In genomic region chr5:158921441-158922262, GRCh38 we compare ENCODE assay signal across 24 cellular contexts.
A peak's percentile ranks its signal among the peaks of the same experiment; 100 is the strongest.
DNase-seq lines count a peak whose midpoint lies in the region; ATAC-seq and TF ChIP-seq lines count a peak whose summit lies in the region.
"Had no signal": no experiment of that assay in that cellular context is flagged by ENCODE, and none has a peak within 500 bp of the region (broad histone marks: within the 10 kb centered on the region; RNA-seq: fewer than 3 reads in every experiment).

No MANE protein-coding gene starts in this region.

- H3K4me1 Mint-ChIP-seq in activated B cell treated with CpG ODN at 0.5 μM for 24 hours, result peaks cover 75% of the 10 kb centered on the region
- H3K4me1 Mint-ChIP-seq: T-cell had no signal

- POLR2A ChIA-PET in activated B cell treated with CpG ODN at 0.5 μM for 24 hours (lab: Charles Lee), result interaction anchor here (0.6 to 1.4 kb wide), 4 partner anchors 10 to 747 kb away, joined by 3 to 7 read pairs (median 3); no protein-coding TSS in a partner anchor

- no peak overlapping the region for H3K4me3 Mint-ChIP-seq in activated B cell treated with CpG ODN at 0.5 μM for 24 hours
- H3K4me3 Mint-ChIP-seq: activated CD8-positive, alpha-beta T cell treated with anti-CD3 and anti-CD28 coated beads, Interleukin-2, amount 10 ng/mL, durations not matched to agents 7 days and 5 days; T-cell had no signal

- H3K36me3 Mint-ChIP-seq in activated B cell treated with CpG ODN at 0.5 μM for 24 hours (ENCODE audit: low read depth), result peaks cover 52% of the 10 kb centered on the region

- H3K27ac Mint-ChIP-seq in activated B cell treated with CpG ODN at 0.5 μM for 24 hours, result peak overlapping the region; percentile 31
- H3K27ac Mint-ChIP-seq: activated CD8-positive, alpha-beta T cell treated with anti-CD3 and anti-CD28 coated beads, Interleukin-2, amount 10 ng/mL, durations not matched to agents 7 days and 5 days; T-cell had no signal

- no peaks in the 10 kb centered on the region for H3K27me3 Mint-ChIP-seq in activated B cell treated with CpG ODN at 0.5 μM for 24 hours

- CTCF ChIA-PET in activated B cell treated with CpG ODN at 0.5 μM for 24 hours (lab: Charles Lee), result interaction anchor here (0.6 to 0.8 kb wide), 2 partner anchors 44 to 226 kb away, joined by 3 read pairs; no protein-coding TSS in a partner anchor

- TF ChIP-seq CTCF in activated B cell treated with CpG ODN at 0.5 μM for 24 hours (IDR thresholded peaks at IDR 0.05), result no peak

- ATAC-seq in activated B cell treated with CpG ODN at 0.5 μM for 24 hours (ENCODE audit: low read depth), result no peak
- ATAC-seq in HG03280 (IDR thresholded peaks at IDR 0.05; ENCODE audit: unreplicated experiment), result no peak
- no peak for ATAC-seq in GM19351 (IDR thresholded peaks at IDR 0.05; ENCODE audit: unreplicated experiment)
- ATAC-seq: activated CD8-positive, alpha-beta T cell treated with anti-CD3 and anti-CD28 coated beads, Interleukin-2, amount 10 ng/mL, durations not matched to agents 7 days and 5 days; body of pancreas; Panc1; T-cell had no signal

- peaks cover 3% of the 10 kb centered on the region for H3K9me3 Mint-ChIP-seq in activated B cell treated with CpG ODN at 0.5 μM for 24 hours

- DNase-seq in NCI-H748 (lab: John Stamatoyannopoulos, UW; ENCODE audit: unreplicated experiment) (peak; percentile 20), NCI-H748 treated with DMSO at 0.1 percent for 48 hours (lab: John Stamatoyannopoulos, UW) (no peak), NCI-H1694 treated with DMSO at 0.1 percent for 48 hours (lab: John Stamatoyannopoulos, UW) (peak; percentile 48), activated B cell treated with CpG ODN at 0.5 μM for 24 hours (no peak), SW480 (ENCODE audit: low spot score) (no peak), NCI-H146 (lab: John Stamatoyannopoulos, UW) (no peak)
- DNase-seq: activated CD4-positive, alpha-beta T cell treated with anti-CD3 and anti-CD28 coated beads for 1 hour; activated CD8-positive, alpha-beta T cell treated with anti-CD3 and anti-CD28 coated beads, Interleukin-2, amount 10 ng/mL, durations not matched to agents 7 days and 5 days; activated gamma-delta T cell; activated T-cell treated with anti-CD3 and anti-CD28 coated beads for 4 hours; body of pancreas; COR-L47; foreskin fibroblast; KBM-7; mesendoderm; NCI-H187; NCI-H2227 treated with DMSO at 0.1 percent for 48 hours; SJCRH30; stimulated activated CD4-positive, alpha-beta T cell treated with anti-CD3 and anti-CD28 coated beads, Interleukin-15, amount 100 ng/mL, for 24 hours; T-cell; trophoblast cell had no signal

- intact Hi-C loops in activated B cell treated with CpG ODN at 0.5 μM for 24 hours (cut with micrococcal nuclease), result no loop called here

Comparison
In these comparisons a context has a peak if more than half of its experiments do, and no peak if none do; other contexts are left out.
1. DNase-seq: peak in NCI-H748 (single experiment) and NCI-H1694 treated with DMSO at 0.1 percent for 48 hours (single experiment); none in NCI-H748 treated with DMSO at 0.1 percent for 48 hours (single experiment), activated B cell treated with CpG ODN at 0.5 μM for 24 hours (single experiment), SW480 (single experiment) and NCI-H146 (single experiment).